In genomic region chr5:121968910-121969607, GRCh38 we compare ENCODE assay signal across 9 cellular contexts. TPM values are rescaled to one million over a fixed set of nuclear protein-coding genes. Genes with fewer than 3 reads are reported as not detected.
DNase-seq lines count a peak whose midpoint lies in the region; ATAC-seq and TF ChIP-seq lines count a peak whose summit lies in the region.
"Had no signal": no experiment of that assay in that cellular context is flagged by ENCODE, and none has a peak within 500 bp of the region (broad histone marks: within the 10 kb centered on the region; RNA-seq: fewer than 3 reads in every experiment).

No MANE protein-coding gene starts in this region.

- peak; percentile 55 for ATAC-seq in HG03442 (IDR thresholded peaks at IDR 0.05; ENCODE audit: unreplicated experiment)
- no peak for ATAC-seq in HG02571 (IDR thresholded peaks at IDR 0.05; ENCODE audit: unreplicated experiment)
- ATAC-seq in stimulated activated naive CD8-positive, alpha-beta T cell treated with anti-CD3 and anti-CD28 coated beads, Interleukin-15, Interleukin-2, amounts not matched to agents 100 U/mL and 50 U/mL, for 24 hours = no peak

- H3K4me1 ChIP-seq in breast epithelium (no peaks in the 10 kb centered on the region), mucosa of rectum (ENCODE audit: control insufficient read depth in 2 of 2, insufficient read depth in 2 of 2, low read length in 2 of 2) (peaks cover 0 to 2% of the 10 kb centered on the region in 2 donors)

- H3K9ac ChIP-seq in mucosa of rectum (ENCODE audit: low read depth in 1 of 2, low read length in 2 of 2) = no peak overlapping the region

- H3K9me3 ChIP-seq in breast epithelium = no peaks in the 10 kb centered on the region
- H3K9me3 ChIP-seq in mucosa of rectum (ENCODE audit: control insufficient read depth in 2 of 2, low read length in 2 of 2) = no peaks in the 10 kb centered on the region

- no peak for TF ChIP-seq CTCF in breast epithelium (IDR thresholded peaks at IDR 0.05)

- DNase-seq in EH (ENCODE audit: low read depth) (peak; percentile 99), breast epithelium (ENCODE audit: low spot score in 2 of 2) (no peak), NCI-H1930 (lab: John Stamatoyannopoulos, UW) (no peak), germinal center (ENCODE audit: low spot score) (no peak)
- no peak for DNase-seq in stimulated activated naive CD8-positive, alpha-beta T cell treated with anti-CD3 and anti-CD28 coated beads, Interleukin-15, Interleukin-2, amounts not matched to agents 100 U/mL and 50 U/mL, for 24 hours
- DNase-seq: SHP77 treated with DMSO at 0.1 percent for 48 hours had no signal

- intact Hi-C loops in breast epithelium (cut with DNase I; ENCODE audit: low total_unique reads) = no loop called here

- H3K36me3 ChIP-seq in breast epithelium (no peaks in the 10 kb centered on the region), mucosa of rectum (ENCODE audit: control insufficient read depth in 2 of 2, insufficient read depth in 2 of 2, low read length in 2 of 2) (no peaks in the 10 kb centered on the region)

- H3K27me3 ChIP-seq in breast epithelium (no peaks in the 10 kb centered on the region), mucosa of rectum (ENCODE audit: control insufficient read depth in 2 of 2, insufficient read depth in 2 of 2, low read length in 2 of 2) (no peaks in the 10 kb centered on the region)

- H3K27ac ChIP-seq in breast epithelium (peak overlapping the region; percentile 58 to 76), mucosa of rectum (ENCODE audit: low read depth in 2 of 2, low read length in 2 of 2) (peak overlapping the region; percentile 23 to 35)

- H3K4me3 ChIP-seq in breast epithelium (no peak overlapping the region), mucosa of rectum (ENCODE audit: low read length in 2 of 2) (no peak overlapping the region)

- no peak for TF ChIP-seq POLR2A in breast epithelium (IDR thresholded peaks at IDR 0.05)

RNA-seq across cellular contexts. Expression of gene SRFBP1, which starts 7.3 kb away (rescaled TPM):
- total RNA-seq in breast epithelium = 10 to 100 TPM; 16.8 to 32.8 (median 21.3) TPM
